Comparison of ENCODE assay signal across 14 cellular contexts in the genomic region with DNA sequence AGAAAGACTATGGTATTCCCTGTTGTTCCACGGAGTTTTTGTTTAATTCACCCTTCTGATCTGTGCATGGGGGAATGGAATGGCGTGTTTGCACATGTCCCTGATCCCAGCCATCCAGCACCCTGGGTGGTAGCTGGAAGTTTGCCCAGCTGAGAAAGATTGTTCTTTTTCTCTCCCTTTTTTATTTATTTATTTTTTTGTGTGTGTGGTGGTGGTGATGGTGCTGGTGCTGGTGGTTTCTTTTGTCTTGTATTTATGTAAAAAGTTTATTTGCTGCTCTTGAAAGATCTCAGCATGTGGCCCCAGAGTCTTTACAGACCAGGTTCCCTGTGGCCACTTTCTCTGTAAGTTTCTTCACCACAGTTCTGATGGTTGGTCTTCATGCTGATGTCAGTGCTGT.
DNase-seq lines count a peak whose midpoint lies in the region; ATAC-seq, FAIRE-seq and TF ChIP-seq lines count a peak whose summit lies in the region.
"Had no signal": no experiment of that assay in that cellular context is flagged by ENCODE, and none has a peak within 500 bp of the region (broad histone marks: within the 10 kb centered on the region; RNA-seq: fewer than 3 reads in every experiment).

No MANE protein-coding gene starts in this region.

- no peak overlapping the region for H3K4me3 ChIP-seq in breast epithelium
- H3K4me3 ChIP-seq in bronchial epithelial cell (ENCODE audit: low read depth, low read length) = no peak overlapping the region
- H3K4me3 ChIP-seq: right lobe of liver, tibial nerve had no signal

- ATAC-seq in stimulated activated naive B cell treated with anti-CD40 and anti-IgM and Interleukin-4, amounts not matched to agents 10 μg/mL and 1 μg/mL and 100 μg/mL, for 72 hours (replicated peaks) = peak in 1 of 2 donors; percentile 8
- ATAC-seq in HG03159 (IDR thresholded peaks at IDR 0.05; ENCODE audit: unreplicated experiment) = no peak
- ATAC-seq: right lobe of liver had no signal

- intact Hi-C loops in MCF 10A (cut with micrococcal nuclease) (no loop called here), breast epithelium (cut with DNase I; ENCODE audit: low total_unique reads) (no loop called here)

- no peaks in the 10 kb centered on the region for H3K9me3 ChIP-seq in breast epithelium
- H3K9me3 ChIP-seq: right lobe of liver, tibial nerve had no signal

- no peak for TF ChIP-seq CTCF in MCF 10A (IDR thresholded peaks at IDR 0.05; ENCODE audit: unreplicated experiment)
- TF ChIP-seq CTCF in breast epithelium (IDR thresholded peaks at IDR 0.05) = no peak
- TF ChIP-seq CTCF in bronchial epithelial cell (IDR thresholded peaks at IDR 0.05; ENCODE audit: insufficient read depth, low read length, severe bottlenecking) = no peak
- TF ChIP-seq CTCF in GM10248 (IDR thresholded peaks at IDR 0.05; ENCODE audit: control extremely low read depth, extremely low read depth, low read depth, missing control alignments) = no peak

- FAIRE-seq in bronchial epithelial cell (lab: Jason Lieb, UNC) = no peak

- H3K36me3 ChIP-seq in breast epithelium = no peaks in the 10 kb centered on the region
- H3K36me3 ChIP-seq in bronchial epithelial cell (ENCODE audit: control insufficient read depth, insufficient read depth, low read length) = no peaks in the 10 kb centered on the region
- H3K36me3 ChIP-seq: right lobe of liver, tibial nerve had no signal

- H3K36me3 Mint-ChIP-seq in MCF 10A (ENCODE audit: insufficient read depth, unreplicated experiment) = no peaks in the 10 kb centered on the region
- no peaks in the 10 kb centered on the region for H3K36me3 Mint-ChIP-seq in stimulated activated naive B cell treated with anti-CD40 and anti-IgM and Interleukin-4, amounts not matched to agents 10 μg/mL and 1 μg/mL and 100 μg/mL, for 72 hours

- H3K27me3 Mint-ChIP-seq in MCF 10A (ENCODE audit: insufficient read depth, unreplicated experiment) = no peaks in the 10 kb centered on the region
- H3K27me3 Mint-ChIP-seq in stimulated activated naive B cell treated with anti-CD40 and anti-IgM and Interleukin-4, amounts not matched to agents 10 μg/mL and 1 μg/mL and 100 μg/mL, for 72 hours = no peaks in the 10 kb centered on the region

- DNase-seq in MCF 10A (ENCODE audit: unreplicated experiment) (peak; percentile 58), breast epithelium (ENCODE audit: low spot score in 2 of 2) (no peak), NCI-H2171 (lab: John Stamatoyannopoulos, UW) (peak; percentile 23), bronchial epithelial cell (ENCODE audit: low read depth) (peak; percentile 50), GM10248 (ENCODE audit: extremely low spot score) (no peak), NAMALWA (ENCODE audit: low spot score) (no peak)
- no peak for DNase-seq in stimulated activated naive B cell treated with anti-CD40 and anti-IgM and Interleukin-4, amounts not matched to agents 10 μg/mL and 1 μg/mL and 100 μg/mL, for 72 hours
- DNase-seq: anterior cingulate cortex, hypothalamus, right lobe of liver had no signal

- H3K27ac ChIP-seq in breast epithelium = no peak overlapping the region
- H3K27ac ChIP-seq: KMS-11, right lobe of liver, tibial nerve had no signal

- BruUV-seq in MCF 10A (replicated peaks; lab: Mats Ljungman, UMichigan) = no TSS peak

- H3K27me3 ChIP-seq in breast epithelium = no peaks in the 10 kb centered on the region
- H3K27me3 ChIP-seq in bronchial epithelial cell (ENCODE audit: control insufficient read depth, insufficient read depth, low read length) = no peaks in the 10 kb centered on the region
- H3K27me3 ChIP-seq: right lobe of liver, tibial nerve had no signal

- no peak for TF ChIP-seq POLR2A in breast epithelium (IDR thresholded peaks at IDR 0.05)

- no peaks in the 10 kb centered on the region for H3K4me1 ChIP-seq in breast epithelium

- H3K4me3 Mint-ChIP-seq in MCF 10A (ENCODE audit: unreplicated experiment) = no peak overlapping the region
- no peak overlapping the region for H3K4me3 Mint-ChIP-seq in stimulated activated naive B cell treated with anti-CD40 and anti-IgM and Interleukin-4, amounts not matched to agents 10 μg/mL and 1 μg/mL and 100 μg/mL, for 72 hours
- H3K4me3 Mint-ChIP-seq: T-helper 2 cell treated with Interferon-gamma antibody and Interleukin-4, amounts not matched to agents 5 μg/mL and 100 μg/mL, for 36 hours had no signal

- POLR2A ChIA-PET in MCF 10A (lab: Yijun Ruan, JAX) = no interaction called here
- POLR2A ChIA-PET in GM10248 (lab: Yijun Ruan, JAX) = no interaction called here

- no peaks in the 10 kb centered on the region for H3K9me3 Mint-ChIP-seq in MCF 10A (ENCODE audit: unreplicated experiment)
- H3K9me3 Mint-ChIP-seq in stimulated activated naive B cell treated with anti-CD40 and anti-IgM and Interleukin-4, amounts not matched to agents 10 μg/mL and 1 μg/mL and 100 μg/mL, for 72 hours = peaks cover 0 to 3% of the 10 kb centered on the region in 2 donors
- H3K9me3 Mint-ChIP-seq: T-helper 2 cell treated with Interferon-gamma antibody and Interleukin-4, amounts not matched to agents 5 μg/mL and 100 μg/mL, for 36 hours had no signal

- H3K4me1 Mint-ChIP-seq in MCF 10A (ENCODE audit: insufficient read depth, unreplicated experiment) = peaks cover 8% of the 10 kb centered on the region
- peaks cover 42 to 67% of the 10 kb centered on the region in 2 donors for H3K4me1 Mint-ChIP-seq in stimulated activated naive B cell treated with anti-CD40 and anti-IgM and Interleukin-4, amounts not matched to agents 10 μg/mL and 1 μg/mL and 100 μg/mL, for 72 hours

- CTCF ChIA-PET in MCF 10A (lab: Yijun Ruan, JAX) = no interaction called here
- CTCF ChIA-PET in GM10248 (lab: Yijun Ruan, JAX) = no interaction called here

- H3K27ac Mint-ChIP-seq in MCF 10A (ENCODE audit: low read depth, unreplicated experiment) = peak overlapping the region; percentile 53
- H3K27ac Mint-ChIP-seq in stimulated activated naive B cell treated with anti-CD40 and anti-IgM and Interleukin-4, amounts not matched to agents 10 μg/mL and 1 μg/mL and 100 μg/mL, for 72 hours = peak overlapping the region; percentile 63
- H3K27ac Mint-ChIP-seq: T-helper 2 cell treated with Interferon-gamma antibody and Interleukin-4, amounts not matched to agents 5 μg/mL and 100 μg/mL, for 36 hours had no signal

Comparison
In these comparisons a context has a peak if more than half of its experiments do, and no peak if none do; other contexts are left out.
1. DNase-seq: peak in MCF 10A (single experiment), NCI-H2171 (single experiment) and bronchial epithelial cell (single experiment); none in breast epithelium (0 of 2), stimulated activated naive B cell treated with anti-CD40 and anti-IgM and Interleukin-4, amounts not matched to agents 10 μg/mL and 1 μg/mL and 100 μg/mL, for 72 hours (single experiment), GM10248 (single experiment) and NAMALWA (single experiment).